In the genomic region with DNA sequence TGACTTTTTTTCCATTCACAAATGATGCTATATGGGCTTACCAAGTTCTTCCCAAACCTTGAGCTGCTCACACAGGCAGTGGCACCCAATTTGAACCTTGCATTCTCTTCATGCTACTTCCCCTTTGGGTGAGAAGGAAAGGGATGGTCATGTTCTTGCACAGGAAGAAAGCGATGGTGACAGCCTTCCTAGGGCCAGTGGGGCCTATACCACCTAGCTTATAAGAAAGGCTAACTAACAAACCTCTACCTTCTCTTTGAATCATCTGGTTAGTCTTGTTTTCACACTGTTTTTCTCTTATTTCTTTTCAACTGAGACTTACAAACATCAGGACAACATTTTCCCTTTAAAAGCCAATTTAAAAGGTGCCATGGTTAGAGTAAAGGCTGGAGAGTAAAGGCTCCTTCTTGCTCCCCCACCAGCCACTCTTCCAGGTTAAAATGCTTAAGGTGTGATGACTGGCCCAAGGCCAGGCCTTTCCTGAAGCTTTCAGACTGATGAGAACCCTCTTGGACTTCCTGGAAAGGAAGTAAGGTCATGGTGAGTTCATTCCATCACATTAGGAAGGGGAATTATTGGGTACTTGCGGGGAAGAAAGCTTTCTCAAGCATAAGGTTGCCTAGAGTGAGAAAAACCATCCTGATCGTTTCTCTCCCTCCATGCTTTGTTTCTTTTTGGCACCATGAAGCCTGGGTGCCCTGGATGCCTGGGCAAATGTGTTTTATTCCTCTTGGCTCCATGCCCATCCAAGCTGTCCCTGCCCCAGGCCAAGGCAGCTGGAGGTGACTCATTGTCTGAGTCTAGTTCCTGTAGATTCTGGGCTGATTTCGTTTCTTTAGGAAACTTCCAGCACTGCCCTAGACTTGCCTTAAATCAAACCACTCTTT, we compare ENCODE assay signal across 9 cellular contexts. TPM values are rescaled to one million over a fixed set of nuclear protein-coding genes. Genes with fewer than 3 reads are reported as not detected.
A peak's percentile ranks its signal among the peaks of the same experiment; 100 is the strongest.
DNase-seq lines count a peak whose midpoint lies in the region; ATAC-seq, FAIRE-seq and TF ChIP-seq lines count a peak whose summit lies in the region.
"Had no signal": no experiment of that assay in that cellular context is flagged by ENCODE, and none has a peak within 500 bp of the region (broad histone marks: within the 10 kb centered on the region; RNA-seq: fewer than 3 reads in every experiment).

No MANE protein-coding gene starts in this region.

- no TSS peak for BruUV-seq in IMR-90 (replicated peaks; lab: Mats Ljungman, UMichigan)
- BruUV-seq in HepG2 (replicated peaks; lab: Mats Ljungman, UMichigan) = no TSS peak

- peak overlapping the region; percentile 14 for H2BK5ac ChIP-seq in IMR-90 (ENCODE audit: low read depth, low read length, poor library complexity, severe bottlenecking)

- TF ChIP-seq CTCF in A549 (IDR thresholded peaks at IDR 0.05) = no peak
- no peak for TF ChIP-seq CTCF in IMR-90 (conservative IDR thresholded peaks at IDR 0.05; ENCODE audit: low read depth, low read length)
- no peak for TF ChIP-seq CTCF in breast epithelium (IDR thresholded peaks at IDR 0.05)
- TF ChIP-seq CTCF in HepG2 (CRISPR knock-in tag; IDR thresholded peaks at IDR 0.05) = no peak
- no peak for TF ChIP-seq CTCF in GM23338 (conservative IDR thresholded peaks at IDR 0.05; ENCODE audit: low read depth in 2 of 2)

- POLR2A ChIA-PET in A549 (lab: Yijun Ruan, JAX) (interaction anchor here (0.9 to 2.0 kb wide), 10 partner anchors 11 to 729 kb away, joined by 3 to 10 read pairs (median 4); no protein-coding TSS in a partner anchor), IMR-90 (lab: Charles Lee; ENCODE audit: unreplicated experiment) (no interaction called here), HepG2 (lab: Yijun Ruan, JAX) (no interaction called here)

- dilution Hi-C loops in IMR-90 (cut with HindIII; ENCODE audit: low sequenced_read_pairs, unreplicated experiment) = no loop called here

- H3K14ac ChIP-seq in IMR-90 (replicated peaks; ENCODE audit: low read depth, low read length) = no peak overlapping the region; the same call in 1 of the 2 replicates

- TF ChIP-seq POLR2A in A549 (IDR thresholded peaks at IDR 0.05; ENCODE audit: low read length) (no peak; the same call in 1 of the 2 replicates), IMR-90 (IDR thresholded peaks at IDR 0.05; ENCODE audit: low read depth, low read length) (no peak), breast epithelium (IDR thresholded peaks at IDR 0.05) (no peak), HepG2 (IDR thresholded peaks at IDR 0.05; ENCODE audit: insufficient read depth in 1 of 2, low read depth in 2 of 2, low read length in 2 of 2) (no peak)

- no peak overlapping the region; the same call in 1 of the 2 replicates for H2AK5ac ChIP-seq in IMR-90 (ENCODE audit: low read depth, low read length)

- intact Hi-C loops in IMR-90 (cut with micrococcal nuclease) = no loop called here
- intact Hi-C loops in breast epithelium (cut with DNase I; ENCODE audit: low total_unique reads) = no loop called here
- intact Hi-C loops in HepG2 (cut with micrococcal nuclease; ENCODE audit: unreplicated experiment) = no loop called here

- H3K9ac ChIP-seq in IMR-90 (ENCODE audit: low read depth, low read length) (no peak overlapping the region), HepG2 (ENCODE audit: insufficient read depth, low read depth, low read length) (no peak overlapping the region)

- no peak overlapping the region for H2BK20ac ChIP-seq in IMR-90 (ENCODE audit: low read depth, low read length)

- H3K79me2 ChIP-seq in HepG2 (ENCODE audit: insufficient read depth, low read length) (no peaks in the 10 kb centered on the region), GM23338 (replicated peaks; ENCODE audit: insufficient read depth) (no peaks in the 10 kb centered on the region)

- H3K9me1 ChIP-seq in IMR-90 (ENCODE audit: insufficient read depth, low read length) = no peaks in the 10 kb centered on the region; the same call in 1 of the 2 replicates

- peak overlapping the region in 1 of 2 experiments; percentile 33; a peak in 1 of 4 replicates for H4K8ac ChIP-seq in IMR-90 (ENCODE audit: low read depth in 2 of 2, low read length in 2 of 2)

- H2AK9ac ChIP-seq in IMR-90 (replicated peaks; ENCODE audit: low read depth, low read length, poor library complexity) = no peak overlapping the region

- H3K4me3 ChIP-seq in A549 (no peak overlapping the region), IMR-90 (ENCODE audit: insufficient read depth, low read depth, low read length) (no peak overlapping the region), breast epithelium (no peak overlapping the region), HepG2 (replicated peaks in 1 of 3; ENCODE audit: insufficient read depth in 1 of 3, low read depth in 2 of 3, low read length in 3 of 3) (no peak overlapping the region), GM23338 (no peak overlapping the region)

- peak; percentile 56 to 61; a peak in 2 of 5 replicates for TF ChIP-seq EP300 in A549 (IDR thresholded peaks at IDR 0.05)
- no peak for TF ChIP-seq EP300 in HepG2 (IDR thresholded peaks at IDR 0.05; ENCODE audit: low read depth in 2 of 2, low read length in 2 of 2)
- TF ChIP-seq EP300 in HepG2 (CRISPR knock-in tag; IDR thresholded peaks at IDR 0.05; ENCODE audit: borderline replicate concordance) = no peak

- no peaks in the 10 kb centered on the region for H4K20me1 ChIP-seq in IMR-90 (ENCODE audit: insufficient read depth, low read length)
- H4K20me1 ChIP-seq in HepG2 (ENCODE audit: insufficient read depth, low read length) = no peaks in the 10 kb centered on the region
- no peaks in the 10 kb centered on the region for H4K20me1 ChIP-seq in GM23338 (replicated peaks; ENCODE audit: insufficient read depth)

- CTCF ChIA-PET in A549 (lab: Yijun Ruan, JAX) = interaction anchor here (0.9 to 3.9 kb wide), 7 partner anchors 9 to 753 kb away, joined by 5 to 20 read pairs (median 8); no protein-coding TSS in a partner anchor
- CTCF ChIA-PET in IMR-90 (lab: Yijun Ruan, JAX) = no interaction called here
- CTCF ChIA-PET in HepG2 (lab: Yijun Ruan, JAX; ENCODE audit: low intra/inter-chr PET ratio, low total read pairs) = no interaction called here

- H4K5ac ChIP-seq in IMR-90 (ENCODE audit: low read depth, low read length) = no peak overlapping the region

- H3K9me2 ChIP-seq in GM23338 (ENCODE audit: insufficient read depth) = 0 out of 2 replicates have a peak, but pooled peaks cover 3% of the 10 kb centered on the region

- WGBS in A549 (ENCODE audit: missing lambda C conversion rate) = 25% methylated on average over 4 of the region's 4 CpGs
- WGBS in IMR-90 (ENCODE audit: extremely low coverage in 2 of 2, insufficient read length in 1 of 2), 2 experiments = no CpG with 5 or more reads among the region's 4 CpGs
- WGBS in HepG2 (ENCODE audit: low lambda C conversion rate) = 7% methylated on average over 4 of the region's 4 CpGs

- H4K91ac ChIP-seq in IMR-90 (ENCODE audit: insufficient read depth, low read depth, low read length) = no peak overlapping the region

- peak; percentile 72 to 88 for DNase-seq in A549 (ENCODE audit: low read depth in 1 of 2, low spot score in 1 of 2)
- DNase-seq in IMR-90 = peak; percentile 81
- peak; percentile 76 to 80 for DNase-seq in breast epithelium (ENCODE audit: low spot score in 2 of 2)
- DNase-seq in HepG2 (ENCODE audit: low spot score) = no peak
- DNase-seq in GM23338 (ENCODE audit: low spot score) = no peak
- DNase-seq: NCI-H187 treated with DMSO at 0.1 percent for 48 hours had no signal

- TF ChIP-seq RAD21 in A549 (conservative IDR thresholded peaks at IDR 0.05 in 1 of 2, IDR thresholded peaks at IDR 0.05 in 1 of 2) (peak in 1 of 2 experiments; percentile 31; a peak in 2 of 5 replicates), IMR-90 (IDR thresholded peaks at IDR 0.05; ENCODE audit: low read length) (no peak; the same call in 1 of the 2 replicates), HepG2 (CRISPR knock-in tag; IDR thresholded peaks at IDR 0.05) (no peak)

- peak overlapping the region; percentile 9 for H2AFZ ChIP-seq in IMR-90 (replicated peaks; ENCODE audit: low read length, poor library complexity)
- no peak overlapping the region for H2AFZ ChIP-seq in HepG2 (ENCODE audit: low read length)
- no peak overlapping the region for H2AFZ ChIP-seq in GM23338

- H3K56ac ChIP-seq in IMR-90 (ENCODE audit: extremely low read depth, insufficient read depth, low read length) = no peak overlapping the region

- peaks cover 6% of the 10 kb centered on the region; the same call in 2 of the 3 replicates for H3K4me1 Mint-ChIP-seq in GM23338

- H3K23ac ChIP-seq in IMR-90 (ENCODE audit: low read depth, low read length) = no peak overlapping the region

- H2BK120ac ChIP-seq in IMR-90 (ENCODE audit: low read depth, low read length) = no peak overlapping the region; the same call in none of the 2 replicates

- no peaks in the 10 kb centered on the region for H3F3A ChIP-seq in GM23338 (replicated peaks; ENCODE audit: low read depth)

- FAIRE-seq in A549 (lab: Jason Lieb, UNC) (peak; percentile 95), HepG2 (lab: Jason Lieb, UNC) (no peak)

- no peaks in the 10 kb centered on the region for H3K79me1 ChIP-seq in IMR-90 (ENCODE audit: low read depth in 1 of 2, low read length in 2 of 2)

- peaks cover 52% of the 10 kb centered on the region for H3K4me1 ChIP-seq in A549
- H3K4me1 ChIP-seq in IMR-90 (ENCODE audit: control insufficient read depth, insufficient read depth, low read length) = peaks cover 7% of the 10 kb centered on the region
- no peaks in the 10 kb centered on the region for H3K4me1 ChIP-seq in breast epithelium
- no peaks in the 10 kb centered on the region for H3K4me1 ChIP-seq in HepG2 (ENCODE audit: insufficient read depth, low read length)
- H3K4me1 ChIP-seq in GM23338 (ENCODE audit: insufficient read depth) = no peaks in the 10 kb centered on the region

- H3K4me3 Mint-ChIP-seq in GM23338 = no peak overlapping the region

- peaks cover 3% of the 10 kb centered on the region for H3K27me3 Mint-ChIP-seq in GM23338 (ENCODE audit: insufficient read depth, low read depth, poor library complexity)

- peak overlapping the region; percentile 2; the same call in 1 of the 3 replicates for H2BK15ac ChIP-seq in IMR-90 (ENCODE audit: low read depth, low read length)

- H3K9me3 ChIP-seq in A549 = no peaks in the 10 kb centered on the region
- no peaks in the 10 kb centered on the region for H3K9me3 ChIP-seq in IMR-90 (ENCODE audit: control insufficient read depth, insufficient read depth, low read length)
- no peaks in the 10 kb centered on the region for H3K9me3 ChIP-seq in breast epithelium
- no peaks in the 10 kb centered on the region for H3K9me3 ChIP-seq in HepG2 (ENCODE audit: low read length)

- peak overlapping the region; percentile 82; the same call in 1 of the 2 replicates for H3K18ac ChIP-seq in IMR-90 (ENCODE audit: low read depth, low read length)

- H3K36me3 Mint-ChIP-seq in GM23338 (ENCODE audit: low read depth) = no peaks in the 10 kb centered on the region

- H3K9me3 Mint-ChIP-seq in GM23338 = no peaks in the 10 kb centered on the region

- in situ Hi-C loops in IMR-90 (cut with MboI; ENCODE audit: low sequenced_read_pairs) = no loop called here
- in situ Hi-C loops in HepG2 (cut with HindIII; ENCODE audit: extremely low pct_ligation_motif_present, low pct_unique_long_range_greater_than_20kb) = no loop called here

- no peak overlapping the region for H3K4ac ChIP-seq in IMR-90 (ENCODE audit: low read depth, low read length)

- H3K27me3 ChIP-seq in IMR-90 (ENCODE audit: control insufficient read depth, insufficient read depth, low read length) (no peaks in the 10 kb centered on the region), breast epithelium (no peaks in the 10 kb centered on the region), HepG2 (ENCODE audit: control insufficient read depth in 1 of 2, insufficient read depth in 2 of 2, low read length in 2 of 2) (no peaks in the 10 kb centered on the region; a peak in 1 of 5 replicates), GM23338 (ENCODE audit: insufficient read depth) (no peaks in the 10 kb centered on the region)

- ATAC-seq in A549 = peak; percentile 87 to 91
- peak; percentile 83 for ATAC-seq in IMR-90 (ENCODE audit: low read depth)
- no peak for ATAC-seq in HepG2
- ATAC-seq in GM21723 (IDR thresholded peaks at IDR 0.05; ENCODE audit: unreplicated experiment) = no peak
- no peak for ATAC-seq in activated CD4-positive, CD25-positive, alpha-beta regulatory T cell treated with anti-CD3 and anti-CD28 coated beads, Interleukin-2, amount 50 U/mL, for 24 hours
- no peak for ATAC-seq in GM23338
- no peak for ATAC-seq in HG03469 (IDR thresholded peaks at IDR 0.05; ENCODE audit: unreplicated experiment)

- H3K4me2 ChIP-seq in A549 (peak overlapping the region; percentile 57), IMR-90 (ENCODE audit: low read depth, low read length) (0 out of 2 replicates have a peak overlapping the region, but pooled peaks have one; percentile 30), HepG2 (ENCODE audit: low read depth, low read length) (no peak overlapping the region), GM23338 (no peak overlapping the region)

- no peaks in the 10 kb centered on the region for H3K36me3 ChIP-seq in IMR-90 (ENCODE audit: control insufficient read depth, insufficient read depth, low read length)
- no peaks in the 10 kb centered on the region for H3K36me3 ChIP-seq in breast epithelium
- no peaks in the 10 kb centered on the region for H3K36me3 ChIP-seq in HepG2 (replicated peaks in 1 of 2; ENCODE audit: control insufficient read depth in 1 of 2, insufficient read depth in 2 of 2, low read length in 2 of 2)
- H3K36me3 ChIP-seq in GM23338 (ENCODE audit: insufficient read depth) = no peaks in the 10 kb centered on the region

- H3K27ac Mint-ChIP-seq in GM23338 = no peak overlapping the region

- peak overlapping the region; percentile 88 to 93 for H3K27ac ChIP-seq in A549
- H3K27ac ChIP-seq in IMR-90 (ENCODE audit: insufficient read depth, low read length) = no peak overlapping the region
- H3K27ac ChIP-seq in breast epithelium = peak overlapping the region; percentile 55 to 77
- H3K27ac ChIP-seq in HepG2 (ENCODE audit: extremely low read length, insufficient read depth, low read length) = no peak overlapping the region
- no peak overlapping the region for H3K27ac ChIP-seq in GM23338 (ENCODE audit: low read depth)

RNA-seq across cellular contexts. Expression of a gene that starts 41.4 kb away (rescaled TPM):
- polyA plus RNA-seq in A549 (2011; rRNA removed) = 4.8 and 5.0 TPM in 2 replicates
- polyA plus RNA-seq in A549 (2012; cell fraction: cytosol; rRNA removed) = 1.5 and 1.9 TPM in 2 replicates
- polyA plus RNA-seq in A549 (2012; cell fraction: nucleus; rRNA removed) = 4.0 and 5.1 TPM in 2 replicates
- polyA plus RNA-seq in A549 (2017; fragmentation: RNase III; extraction: RNeasy Plus Mini Kit Qiagen cat#74134 plus additional on column Dnase treatment) = 4.1 to 4.8 TPM (median 4.2 TPM) in 3 replicates
- polyA minus RNA-seq in A549 (2011; rRNA and poly(A)+ RNA removed) = 4.1 and 4.5 TPM in 2 replicates
- total RNA-seq in IMR-90 (2012; rRNA removed) = under 0.01 TPM in 1 of 2 replicates, not detected in the other
- polyA plus RNA-seq in IMR-90 (2012; rRNA removed) = not detected in 2 replicates
- polyA plus RNA-seq in IMR-90 (2012; cell fraction: cytosol; rRNA removed) = not detected in 2 replicates
- polyA plus RNA-seq in IMR-90 (2012; cell fraction: nucleus; rRNA removed; ENCODE audit: low replicate concordance) = 0.02 TPM in 1 of 2 replicates, not detected in the other
- total RNA-seq in breast epithelium = 10 to 100 TPM in 2 of 3 donors, under 1 TPM in 1; 0.16 to 46.1 (median 16.7) TPM
- not detected in 2 replicates for total RNA-seq in HepG2 (2016; rRNA removed; fragmentation: Illumina TruSeq; extraction: Trizol)
- not detected in 2 replicates for total RNA-seq in HepG2 (2016; cell fraction: cytosol; rRNA removed; fragmentation: Illumina TruSeq; extraction: Trizol; ENCODE audit: low read depth)
- not detected in 2 replicates for total RNA-seq in HepG2 (2016; cell fraction: insoluble cytoplasmic fraction; rRNA removed; fragmentation: Illumina TruSeq; extraction: Trizol)
- total RNA-seq in HepG2 (2016; cell fraction: membrane; rRNA removed; fragmentation: Illumina TruSeq; extraction: Trizol) = not detected in 2 replicates
- total RNA-seq in HepG2 (2016; cell fraction: nucleus; rRNA removed; fragmentation: Illumina TruSeq; extraction: Trizol) = not detected in 2 replicates
- not detected in 2 replicates for polyA plus RNA-seq in HepG2 (2011; rRNA removed)
- polyA plus RNA-seq in HepG2 (2011; cell fraction: cytosol; rRNA removed) = not detected in 2 replicates
- not detected in 2 replicates for polyA plus RNA-seq in HepG2 (2011; cell fraction: nucleus; rRNA removed)
- polyA plus RNA-seq in HepG2 (2012) = not detected in 2 replicates
- not detected in 2 replicates for polyA plus RNA-seq in HepG2 (2016; cell fraction: cytosol; fragmentation: Illumina TruSeq; extraction: Trizol; ENCODE audit: low read depth)
- polyA plus RNA-seq in HepG2 (2016; cell fraction: insoluble cytoplasmic fraction; fragmentation: Illumina TruSeq; extraction: Trizol; ENCODE audit: low read depth) = not detected in 2 replicates
- polyA plus RNA-seq in HepG2 (2016; cell fraction: membrane; fragmentation: Illumina TruSeq; extraction: Trizol; ENCODE audit: low read depth) = not detected in 2 replicates
- not detected in 2 replicates for polyA plus RNA-seq in HepG2 (2016; cell fraction: nucleus; fragmentation: Illumina TruSeq; extraction: Trizol; ENCODE audit: insufficient read depth, low read depth)
- polyA minus RNA-seq in HepG2 (2011; rRNA and poly(A)+ RNA removed; ENCODE audit: low replicate concordance) = 0.26 TPM in 1 of 2 replicates, not detected in the other
- polyA minus RNA-seq in HepG2 (2011; cell fraction: cytosol; rRNA and poly(A)+ RNA removed) = not detected in 2 replicates
- not detected in 2 replicates for polyA minus RNA-seq in HepG2 (2011; cell fraction: nucleus; rRNA and poly(A)+ RNA removed)
- total RNA-seq in GM23338 (2014; rRNA removed; shearing (Covaris generic)) = not detected in 2 replicates
- polyA plus RNA-seq in GM23338 (2016; fragmentation: Nextera tagmentation; extraction: Ambion mirVana) = not detected in 2 replicates

Comparison
In these comparisons a context has a peak if more than half of its experiments do, and no peak if none do; other contexts are left out.
1. ATAC-seq: peak in A549 (2 of 2) and IMR-90 (single experiment); none in HepG2 (single experiment), GM21723 (single experiment), activated CD4-positive, CD25-positive, alpha-beta regulatory T cell treated with anti-CD3 and anti-CD28 coated beads, Interleukin-2, amount 50 U/mL, for 24 hours (0 of 2), GM23338 (single experiment) and HG03469 (single experiment).
2. DNase-seq: peak in A549 (2 of 2), IMR-90 (single experiment) and breast epithelium (2 of 2); none in HepG2 (single experiment) and GM23338 (single experiment).
3. H3K27ac ChIP-seq: peak in A549 (2 of 2) and breast epithelium (2 of 2); none in IMR-90 (single experiment), HepG2 (single experiment) and GM23338 (single experiment).
4. H3K4me2 ChIP-seq: peak in A549 (single experiment) and IMR-90 (single experiment); none in HepG2 (single experiment) and GM23338 (single experiment).